8 cellular contexts compared by ENCODE assay signal in genomic region chr19:17074628-17075034, GRCh38. TPM values are rescaled to one million over a fixed set of nuclear protein-coding genes. Genes with fewer than 3 reads are reported as not detected.
DNase-seq lines count a peak whose midpoint lies in the region; ATAC-seq and TF ChIP-seq lines count a peak whose summit lies in the region.

No MANE protein-coding gene starts in this region.

- TF ChIP-seq CTCF in OCI-LY3 (IDR thresholded peaks at IDR 0.05; ENCODE audit: low read depth, low read length) (no peak), epithelial cell of proximal tubule (conservative IDR thresholded peaks at IDR 0.05; ENCODE audit: low read depth, low read length) (no peak), prostate gland (IDR thresholded peaks at IDR 0.05) (no peak)

- peaks cover 53% of the 10 kb centered on the region for H4K20me1 ChIP-seq in OCI-LY3 (ENCODE audit: insufficient read depth, low read length)

- DNase-seq in NCI-H1092 treated with DMSO at 0.1 percent for 48 hours (lab: John Stamatoyannopoulos, UW) (peak; percentile 69), NCI-H1092 (lab: John Stamatoyannopoulos, UW) (no peak), epithelial cell of proximal tubule (ENCODE audit: low read depth) (no peak), prostate gland (ENCODE audit: low spot score) (no peak), NCI-H524 treated with DMSO at 0.1 percent for 48 hours (lab: John Stamatoyannopoulos, UW) (no peak), iPS-NIHi7 (ENCODE audit: extremely low spot score) (no peak)

- TF ChIP-seq POLR2A in prostate gland (IDR thresholded peaks at IDR 0.05) = no peak

- peaks cover 87% of the 10 kb centered on the region for H3K79me2 ChIP-seq in OCI-LY3 (ENCODE audit: low read length)

- H3K4me1 ChIP-seq in OCI-LY3 (ENCODE audit: low read length) (peaks cover 49% of the 10 kb centered on the region), prostate gland (replicated peaks) (peaks cover 10% of the 10 kb centered on the region)

- H3K36me3 ChIP-seq in OCI-LY3 (replicated peaks; ENCODE audit: low read depth, low read length) (peaks cover 32% of the 10 kb centered on the region), prostate gland (no peaks in the 10 kb centered on the region)

- peak overlapping the region; percentile 87 for H3K9ac ChIP-seq in OCI-LY3 (ENCODE audit: low read length)

- peak overlapping the region; percentile 45 for H3K27ac ChIP-seq in OCI-LY3 (ENCODE audit: low read length)
- H3K27ac ChIP-seq in prostate gland = peak overlapping the region; percentile 77 to 83

- H3K27me3 ChIP-seq in OCI-LY3 (ENCODE audit: low read depth, low read length) (no peaks in the 10 kb centered on the region), prostate gland (replicated peaks; ENCODE audit: insufficient read depth) (no peaks in the 10 kb centered on the region)

- H3K9me3 ChIP-seq in OCI-LY3 (ENCODE audit: insufficient read depth, low read length) (no peaks in the 10 kb centered on the region), prostate gland (no peaks in the 10 kb centered on the region)

- peak overlapping the region; percentile 99 for H3K4me2 ChIP-seq in OCI-LY3 (ENCODE audit: low read length)

- intact Hi-C loops in prostate gland (cut with DNase I) = loop anchor here (5.0 kb wide), 1 partner anchor 63 kb away; no protein-coding TSS in a partner anchor

- H2AFZ ChIP-seq in OCI-LY3 (ENCODE audit: low read depth, low read length) = peak overlapping the region; percentile 48; the same call in 1 of the 2 replicates

- no peak for ATAC-seq in GM21526 (IDR thresholded peaks at IDR 0.05; ENCODE audit: low FRiP score, unreplicated experiment)

- H3K4me3 ChIP-seq in OCI-LY3 (ENCODE audit: low read length) (peak overlapping the region; percentile 92), epithelial cell of proximal tubule (ENCODE audit: low read depth, low read length) (peak overlapping the region; percentile 95), prostate gland (peak overlapping the region; percentile 67 to 87)

- WGBS in prostate gland = 11% methylated on average over 11 of the region's 11 CpGs

RNA-seq across cellular contexts. Expression of gene HAUS8, which starts 0.6 kb away (rescaled TPM):
- total RNA-seq in epithelial cell of proximal tubule (20.5 and 25.5 TPM in 2 replicates), prostate gland (10 to 100 TPM in 1 of 2 donors, 1 to 10 TPM in 1; 6.5 to 15.3 TPM)

RNA-seq across cellular contexts. Expression of gene MYO9B, which starts 0.9 kb away (rescaled TPM):
- 53.9 and 55.9 TPM in 2 replicates for total RNA-seq in epithelial cell of proximal tubule
- total RNA-seq in prostate gland = 100 to 1,000 TPM in 1 of 2 donors, 10 to 100 TPM in 1; 50.9 to 208 TPM

RNA-seq across cellular contexts. Expression of gene CPAMD8, which starts 48.0 kb away (rescaled TPM):
- total RNA-seq in epithelial cell of proximal tubule (0.22 and 8.2 TPM in 2 replicates), prostate gland (100 to 1,000 TPM; 134 to 216 TPM)

Comparison
In these comparisons a context has a peak if more than half of its experiments do, and no peak if none do; other contexts are left out.
1. RNA of gene CPAMD8, which starts 48.0 kb away (total RNA-seq): 134 to 216 TPM in prostate gland; 0.22 to 8.2 TPM in epithelial cell of proximal tubule; every median in the first group is over 10 times any median in the second.
2. Peak in every context shown above with its lines, with median percentiles within 50 percentile points of each other: H3K4me3 ChIP-seq.